Comparison of ENCODE assay signal across 17 cellular contexts in genomic region chr6:43494766-43495165, GRCh38. TPM values are rescaled to one million over a fixed set of nuclear protein-coding genes. Genes with fewer than 3 reads are reported as not detected.
DNase-seq lines count a peak whose midpoint lies in the region; ATAC-seq and TF ChIP-seq lines count a peak whose summit lies in the region.
"Had no signal": no experiment of that assay in that cellular context is flagged by ENCODE, and none has a peak within 500 bp of the region (broad histone marks: within the 10 kb centered on the region; RNA-seq: fewer than 3 reads in every experiment).

No MANE protein-coding gene starts in this region.

- TF ChIP-seq CTCF in CD8-positive, alpha-beta T cell (IDR thresholded peaks at IDR 0.05), result no peak
- TF ChIP-seq CTCF in GM10248 (IDR thresholded peaks at IDR 0.05; ENCODE audit: control extremely low read depth, extremely low read depth, low read depth, missing control alignments), result no peak

- H3K27me3 ChIP-seq in CD8-positive, alpha-beta T cell (ENCODE audit: insufficient read depth, low read length), result no peaks in the 10 kb centered on the region
- H3K27me3 ChIP-seq in naive thymus-derived CD4-positive, alpha-beta T cell (ENCODE audit: control insufficient read depth in 2 of 2, insufficient read depth in 2 of 2, low read length in 2 of 2), result no peaks in the 10 kb centered on the region
- H3K27me3 ChIP-seq in SJCRH30, result no peaks in the 10 kb centered on the region
- H3K27me3 ChIP-seq: SJSA1 had no signal

- H3K36me3 ChIP-seq in CD8-positive, alpha-beta T cell (ENCODE audit: insufficient read depth, low read length), result peaks cover 13% of the 10 kb centered on the region
- peaks cover 0 to 44% (median 9%) of the 10 kb centered on the region in 3 experiments for H3K36me3 ChIP-seq in naive thymus-derived CD4-positive, alpha-beta T cell (ENCODE audit: control insufficient read depth in 2 of 3, insufficient read depth in 3 of 3, low read length in 3 of 3)
- peaks cover 9% of the 10 kb centered on the region for H3K36me3 ChIP-seq in SJCRH30

- CTCF ChIA-PET in CD8-positive, alpha-beta T cell (lab: Charles Lee), result interaction anchor here (1.1 to 5.7 kb wide), 8 partner anchors 7 to 265 kb away, joined by 3 to 58 read pairs (median 6); partner anchors contain the start of genes ABCC10, DLK2 and DNPH1
- CTCF ChIA-PET in naive thymus-derived CD4-positive, alpha-beta T cell (lab: Charles Lee), result interaction anchor here (0.8 to 1.7 kb wide), 6 partner anchors 8 to 232 kb away, joined by 3 to 8 read pairs (median 3); no protein-coding TSS in a partner anchor
- CTCF ChIA-PET in GM10248 (lab: Yijun Ruan, JAX), result interaction anchor here (0.8 to 11.7 kb wide), 7 partner anchors 10 to 61 kb away, joined by 4 to 125 read pairs (median 15); partner anchors contain the start of genes DLK2 and TJAP1

- H3K4me3 ChIP-seq in CD8-positive, alpha-beta T cell (ENCODE audit: low read depth, low read length), result no peak overlapping the region
- H3K4me3 ChIP-seq in naive thymus-derived CD4-positive, alpha-beta T cell (ENCODE audit: low read length), result no peak overlapping the region
- no peak overlapping the region for H3K4me3 ChIP-seq in SJCRH30
- H3K4me3 ChIP-seq: SJSA1, smooth muscle cell had no signal

- intact Hi-C loops in CD8-positive, alpha-beta T cell (cut with DNase I, micrococcal nuclease), result no loop called here
- intact Hi-C loops in activated T-helper 1 cell treated with anti-CD3 and anti-CD28 coated beads, Interleukin-12 subunit alpha, Interleukin-12 subunit beta, Interleukin-2, Interleukin-4 antibody, amounts not matched to agents 30 ng/mL and 10 ng/mL and 1 ng/mL, durations not matched to agents 14 hours and 24 hours and 36 hours (cut with micrococcal nuclease), result no loop called here
- intact Hi-C loops in naive thymus-derived CD4-positive, alpha-beta T cell (cut with micrococcal nuclease), result loop anchor here in 1 of 2 donors (1.0 kb wide), 2 partner anchors 40 to 108 kb away; no protein-coding TSS in a partner anchor

- peaks cover 33% of the 10 kb centered on the region for H3K36me3 Mint-ChIP-seq in CD8-positive, alpha-beta T cell
- H3K36me3 Mint-ChIP-seq in activated T-helper 1 cell treated with anti-CD3 and anti-CD28 coated beads, Interleukin-12 subunit alpha, Interleukin-12 subunit beta, Interleukin-2, Interleukin-4 antibody, amounts not matched to agents 30 ng/mL and 10 ng/mL and 1 ng/mL, durations not matched to agents 14 hours and 24 hours and 36 hours (ENCODE audit: low read depth), result peaks cover 7% of the 10 kb centered on the region
- peaks cover 0 to 13% (median 0%) of the 10 kb centered on the region in 5 donors for H3K36me3 Mint-ChIP-seq in naive thymus-derived CD4-positive, alpha-beta T cell
- H3K36me3 Mint-ChIP-seq: activated CD8-positive, alpha-beta memory T cell treated with anti-CD3 and anti-CD28 coated beads, Interleukin-2, amount 10 ng/mL, durations not matched to agents 7 days and 5 days had no signal

- no peak overlapping the region for H3K27ac ChIP-seq in CD8-positive, alpha-beta T cell (ENCODE audit: low read depth, low read length)
- peak overlapping the region; percentile 37 for H3K27ac ChIP-seq in naive thymus-derived CD4-positive, alpha-beta T cell (ENCODE audit: low read depth, low read length)
- no peak overlapping the region for H3K27ac ChIP-seq in SJCRH30
- H3K27ac ChIP-seq: SJSA1 had no signal

- no peak for ATAC-seq in CD8-positive, alpha-beta T cell
- ATAC-seq in naive thymus-derived CD4-positive, alpha-beta T cell, result no peak
- ATAC-seq: activated CD8-positive, alpha-beta memory T cell treated with anti-CD3 and anti-CD28 coated beads, Interleukin-2, amount 10 ng/mL, durations not matched to agents 7 days and 5 days had no signal

- DNase-seq in CD8-positive, alpha-beta T cell, result no peak
- no peak for DNase-seq in activated T-helper 1 cell treated with anti-CD3 and anti-CD28 coated beads, Interleukin-12 subunit alpha, Interleukin-12 subunit beta, Interleukin-2, Interleukin-4 antibody, amounts not matched to agents 30 ng/mL and 10 ng/mL and 1 ng/mL, durations not matched to agents 14 hours and 24 hours and 36 hours (ENCODE audit: low spot score)
- DNase-seq in naive thymus-derived CD4-positive, alpha-beta T cell, result no peak
- no peak for DNase-seq in SJCRH30
- DNase-seq in medulla oblongata (ENCODE audit: extremely low spot score), result no peak
- no peak for DNase-seq in GM10248 (ENCODE audit: extremely low spot score)
- DNase-seq: activated B cell treated with CpG ODN at 0.5 μM for 24 hours; activated CD8-positive, alpha-beta memory T cell treated with anti-CD3 and anti-CD28 coated beads, Interleukin-2, amount 10 ng/mL, durations not matched to agents 7 days and 5 days; activated effector memory CD4-positive, alpha-beta T cell treated with anti-CD3 and anti-CD28 coated beads, Interleukin-2, amount 50 U/mL, for 16 hours; amniotic stem cell; Caco-2; effector CD4-positive, alpha-beta T cell; NCI-H1436; NCI-H2171 treated with DMSO at 0.1 percent for 48 hours; stimulated activated CD4-positive, alpha-beta T cell treated with anti-CD3 and anti-CD28 coated beads, Interleukin-4, amount 100 ng/mL, for 4 hours had no signal

- H3K9me3 ChIP-seq in CD8-positive, alpha-beta T cell (ENCODE audit: low read length), result no peaks in the 10 kb centered on the region
- no peaks in the 10 kb centered on the region for H3K9me3 ChIP-seq in naive thymus-derived CD4-positive, alpha-beta T cell (ENCODE audit: control insufficient read depth in 2 of 3, low read length in 3 of 3)
- H3K9me3 ChIP-seq in SJCRH30 (replicated peaks), result no peaks in the 10 kb centered on the region
- H3K9me3 ChIP-seq: Caco-2, SJSA1 had no signal

- peak overlapping the region; percentile 79 for H3K27ac Mint-ChIP-seq in CD8-positive, alpha-beta T cell
- peak overlapping the region; percentile 21 for H3K27ac Mint-ChIP-seq in activated T-helper 1 cell treated with anti-CD3 and anti-CD28 coated beads, Interleukin-12 subunit alpha, Interleukin-12 subunit beta, Interleukin-2, Interleukin-4 antibody, amounts not matched to agents 30 ng/mL and 10 ng/mL and 1 ng/mL, durations not matched to agents 14 hours and 24 hours and 36 hours
- peak overlapping the region in 7 of 9 donors; percentile 71 to 88 (median 80) for H3K27ac Mint-ChIP-seq in naive thymus-derived CD4-positive, alpha-beta T cell
- H3K27ac Mint-ChIP-seq: activated B cell treated with CpG ODN at 0.5 μM for 24 hours had no signal

- H3K4me1 Mint-ChIP-seq in CD8-positive, alpha-beta T cell (ENCODE audit: low read depth), result peaks cover 30% of the 10 kb centered on the region
- H3K4me1 Mint-ChIP-seq in activated T-helper 1 cell treated with anti-CD3 and anti-CD28 coated beads, Interleukin-12 subunit alpha, Interleukin-12 subunit beta, Interleukin-2, Interleukin-4 antibody, amounts not matched to agents 30 ng/mL and 10 ng/mL and 1 ng/mL, durations not matched to agents 14 hours and 24 hours and 36 hours (ENCODE audit: low read depth), result peaks cover 35% of the 10 kb centered on the region
- peaks cover 15 to 44% (median 31%) of the 10 kb centered on the region in 7 donors for H3K4me1 Mint-ChIP-seq in naive thymus-derived CD4-positive, alpha-beta T cell

- POLR2A ChIA-PET in CD8-positive, alpha-beta T cell (lab: Charles Lee), result interaction anchor here (1.2 to 1.4 kb wide), 2 partner anchors 17 to 40 kb away, joined by 5 to 10 read pairs; partner anchors contain the start of genes DLK2 and TJAP1
- POLR2A ChIA-PET in naive thymus-derived CD4-positive, alpha-beta T cell (lab: Charles Lee), result interaction anchor here (0.6 to 1.6 kb wide), 7 partner anchors 13 to 749 kb away, joined by 3 to 8 read pairs (median 3); partner anchors contain the start of genes ABCC10, DLK2 and TBCC
- POLR2A ChIA-PET in GM10248 (lab: Yijun Ruan, JAX), result interaction anchor here (0.5 kb wide), 1 partner anchor 63 kb away, joined by 3 read pairs; no protein-coding TSS in a partner anchor

- no peaks in the 10 kb centered on the region for H3K9me3 Mint-ChIP-seq in CD8-positive, alpha-beta T cell
- H3K9me3 Mint-ChIP-seq in activated T-helper 1 cell treated with anti-CD3 and anti-CD28 coated beads, Interleukin-12 subunit alpha, Interleukin-12 subunit beta, Interleukin-2, Interleukin-4 antibody, amounts not matched to agents 30 ng/mL and 10 ng/mL and 1 ng/mL, durations not matched to agents 14 hours and 24 hours and 36 hours, result no peaks in the 10 kb centered on the region
- H3K9me3 Mint-ChIP-seq in naive thymus-derived CD4-positive, alpha-beta T cell, result no peaks in the 10 kb centered on the region
- H3K9me3 Mint-ChIP-seq: activated B cell treated with CpG ODN at 0.5 μM for 24 hours had no signal

- no peak overlapping the region for H3K4me3 Mint-ChIP-seq in CD8-positive, alpha-beta T cell
- no peak overlapping the region for H3K4me3 Mint-ChIP-seq in activated T-helper 1 cell treated with anti-CD3 and anti-CD28 coated beads, Interleukin-12 subunit alpha, Interleukin-12 subunit beta, Interleukin-2, Interleukin-4 antibody, amounts not matched to agents 30 ng/mL and 10 ng/mL and 1 ng/mL, durations not matched to agents 14 hours and 24 hours and 36 hours
- H3K4me3 Mint-ChIP-seq in naive thymus-derived CD4-positive, alpha-beta T cell, result peak overlapping the region in 3 of 10 donors; percentile 53 to 63 (median 55)
- H3K4me3 Mint-ChIP-seq: activated B cell treated with CpG ODN at 0.5 μM for 24 hours; activated CD8-positive, alpha-beta memory T cell treated with anti-CD3 and anti-CD28 coated beads, Interleukin-2, amount 10 ng/mL, durations not matched to agents 7 days and 5 days had no signal

- H3K4me1 ChIP-seq in CD8-positive, alpha-beta T cell (ENCODE audit: insufficient read depth, low read length), result peaks cover 15% of the 10 kb centered on the region
- H3K4me1 ChIP-seq in naive thymus-derived CD4-positive, alpha-beta T cell (ENCODE audit: control insufficient read depth in 2 of 2, insufficient read depth in 2 of 2, low read length in 2 of 2), result peaks cover 12 to 15% of the 10 kb centered on the region in 2 donors
- peaks cover 41% of the 10 kb centered on the region for H3K4me1 ChIP-seq in SJCRH30

- H3K27me3 Mint-ChIP-seq in CD8-positive, alpha-beta T cell (ENCODE audit: low read depth), result no peaks in the 10 kb centered on the region
- no peaks in the 10 kb centered on the region for H3K27me3 Mint-ChIP-seq in activated T-helper 1 cell treated with anti-CD3 and anti-CD28 coated beads, Interleukin-12 subunit alpha, Interleukin-12 subunit beta, Interleukin-2, Interleukin-4 antibody, amounts not matched to agents 30 ng/mL and 10 ng/mL and 1 ng/mL, durations not matched to agents 14 hours and 24 hours and 36 hours (ENCODE audit: insufficient read depth)
- no peaks in the 10 kb centered on the region for H3K27me3 Mint-ChIP-seq in naive thymus-derived CD4-positive, alpha-beta T cell
- H3K27me3 Mint-ChIP-seq: activated B cell treated with CpG ODN at 0.5 μM for 24 hours; activated CD8-positive, alpha-beta memory T cell treated with anti-CD3 and anti-CD28 coated beads, Interleukin-2, amount 10 ng/mL, durations not matched to agents 7 days and 5 days had no signal

RNA-seq across cellular contexts. Expression of gene LRRC73, which starts 15.4 kb away (rescaled TPM):
- total RNA-seq in CD8-positive, alpha-beta T cell, result under 1 TPM; 0.56 to 0.90 TPM
- total RNA-seq in activated T-helper 1 cell treated with anti-CD3 and anti-CD28 coated beads, Interleukin-12 subunit alpha, Interleukin-12 subunit beta, Interleukin-2, Interleukin-4 antibody, amounts not matched to agents 30 ng/mL and 10 ng/mL and 1 ng/mL, durations not matched to agents 14 hours and 24 hours and 36 hours, result 0.10 and 0.12 TPM in 2 replicates
- total RNA-seq in naive thymus-derived CD4-positive, alpha-beta T cell, result under 1 TPM; 0.22 to 0.84 (median 0.46) TPM
- polyA plus RNA-seq in naive thymus-derived CD4-positive, alpha-beta T cell, result not detected
- total RNA-seq in SJCRH30 (2014; rRNA removed; shearing (Covaris generic)), result 0.14 TPM in 1 of 2 replicates, not detected in the other
- total RNA-seq: SJSA1 had no signal

RNA-seq across cellular contexts. Expression of gene TJAP1, which starts 17.4 kb away (rescaled TPM):
- total RNA-seq in CD8-positive, alpha-beta T cell, result 10 to 100 TPM; 29.2 to 29.7 TPM
- 43.4 and 48.2 TPM in 2 replicates for total RNA-seq in activated T-helper 1 cell treated with anti-CD3 and anti-CD28 coated beads, Interleukin-12 subunit alpha, Interleukin-12 subunit beta, Interleukin-2, Interleukin-4 antibody, amounts not matched to agents 30 ng/mL and 10 ng/mL and 1 ng/mL, durations not matched to agents 14 hours and 24 hours and 36 hours
- total RNA-seq in naive thymus-derived CD4-positive, alpha-beta T cell, result 10 to 100 TPM; 29.2 to 55.2 (median 33.5) TPM
- 10 to 100 TPM in 1 of 2 donors, 1 to 10 TPM in 1; 8.2 to 10.9 TPM for polyA plus RNA-seq in naive thymus-derived CD4-positive, alpha-beta T cell
- total RNA-seq in SJCRH30 (2014; rRNA removed; shearing (Covaris generic)), result 32.2 and 38.8 TPM in 2 replicates

RNA-seq across cellular contexts. Expression of gene YIPF3, which starts 22.0 kb away (rescaled TPM):
- total RNA-seq in CD8-positive, alpha-beta T cell, result 10 to 100 TPM; 51.0 to 52.5 TPM
- 60.2 and 62.5 TPM in 2 replicates for total RNA-seq in activated T-helper 1 cell treated with anti-CD3 and anti-CD28 coated beads, Interleukin-12 subunit alpha, Interleukin-12 subunit beta, Interleukin-2, Interleukin-4 antibody, amounts not matched to agents 30 ng/mL and 10 ng/mL and 1 ng/mL, durations not matched to agents 14 hours and 24 hours and 36 hours
- total RNA-seq in naive thymus-derived CD4-positive, alpha-beta T cell, result 10 to 100 TPM; 54.4 to 75.9 (median 67.3) TPM
- 10 to 100 TPM; 68.3 to 74.5 TPM for polyA plus RNA-seq in naive thymus-derived CD4-positive, alpha-beta T cell
- total RNA-seq in SJCRH30 (2014; rRNA removed; shearing (Covaris generic)), result 56.3 and 61.7 TPM in 2 replicates

RNA-seq across cellular contexts. Expression of gene POLR1C, which starts 22.1 kb away (rescaled TPM):
- total RNA-seq in CD8-positive, alpha-beta T cell, result 10 to 100 TPM; 73.9 to 74.0 TPM
- total RNA-seq in activated T-helper 1 cell treated with anti-CD3 and anti-CD28 coated beads, Interleukin-12 subunit alpha, Interleukin-12 subunit beta, Interleukin-2, Interleukin-4 antibody, amounts not matched to agents 30 ng/mL and 10 ng/mL and 1 ng/mL, durations not matched to agents 14 hours and 24 hours and 36 hours, result 85.8 and 98.0 TPM in 2 replicates
- 10 to 100 TPM; 36.3 to 61.1 (median 40.9) TPM for total RNA-seq in naive thymus-derived CD4-positive, alpha-beta T cell
- 10 to 100 TPM; 13.1 to 29.2 TPM for polyA plus RNA-seq in naive thymus-derived CD4-positive, alpha-beta T cell
- 37.3 and 38.3 TPM in 2 replicates for total RNA-seq in SJCRH30 (2014; rRNA removed; shearing (Covaris generic))

RNA-seq across cellular contexts. Expression of gene DLK2, which starts 39.4 kb away (rescaled TPM):
- under 1 TPM; 0.56 to 0.71 TPM for total RNA-seq in CD8-positive, alpha-beta T cell
- 1.5 and 2.0 TPM in 2 replicates for total RNA-seq in activated T-helper 1 cell treated with anti-CD3 and anti-CD28 coated beads, Interleukin-12 subunit alpha, Interleukin-12 subunit beta, Interleukin-2, Interleukin-4 antibody, amounts not matched to agents 30 ng/mL and 10 ng/mL and 1 ng/mL, durations not matched to agents 14 hours and 24 hours and 36 hours
- total RNA-seq in naive thymus-derived CD4-positive, alpha-beta T cell, result 1 to 10 TPM in 1 of 5 experiments, under 1 TPM in 4; 0.30 to 1.6 (median 0.53) TPM
- 1 to 10 TPM in 1 of 2 donors, under 1 TPM in 1; 0.74 to 1.0 TPM for polyA plus RNA-seq in naive thymus-derived CD4-positive, alpha-beta T cell
- 5.4 and 5.8 TPM in 2 replicates for total RNA-seq in SJCRH30 (2014; rRNA removed; shearing (Covaris generic))
- total RNA-seq: activated CD8-positive, alpha-beta memory T cell treated with anti-CD3 and anti-CD28 coated beads, Interleukin-2, amount 10 ng/mL, durations not matched to agents 7 days and 5 days had no signal

Comparison
In these comparisons a context has a peak if more than half of its experiments do, and no peak if none do; other contexts are left out.
1. H3K27ac Mint-ChIP-seq: peak in every context shown above with its lines; median percentile 80 in naive thymus-derived CD4-positive, alpha-beta T cell; 79 in CD8-positive, alpha-beta T cell; 21 in activated T-helper 1 cell treated with anti-CD3 and anti-CD28 coated beads, Interleukin-12 subunit alpha, Interleukin-12 subunit beta, Interleukin-2, Interleukin-4 antibody, amounts not matched to agents 30 ng/mL and 10 ng/mL and 1 ng/mL, durations not matched to agents 14 hours and 24 hours and 36 hours.